ENCODE assay signal across 8 cellular contexts in the genomic region with DNA sequence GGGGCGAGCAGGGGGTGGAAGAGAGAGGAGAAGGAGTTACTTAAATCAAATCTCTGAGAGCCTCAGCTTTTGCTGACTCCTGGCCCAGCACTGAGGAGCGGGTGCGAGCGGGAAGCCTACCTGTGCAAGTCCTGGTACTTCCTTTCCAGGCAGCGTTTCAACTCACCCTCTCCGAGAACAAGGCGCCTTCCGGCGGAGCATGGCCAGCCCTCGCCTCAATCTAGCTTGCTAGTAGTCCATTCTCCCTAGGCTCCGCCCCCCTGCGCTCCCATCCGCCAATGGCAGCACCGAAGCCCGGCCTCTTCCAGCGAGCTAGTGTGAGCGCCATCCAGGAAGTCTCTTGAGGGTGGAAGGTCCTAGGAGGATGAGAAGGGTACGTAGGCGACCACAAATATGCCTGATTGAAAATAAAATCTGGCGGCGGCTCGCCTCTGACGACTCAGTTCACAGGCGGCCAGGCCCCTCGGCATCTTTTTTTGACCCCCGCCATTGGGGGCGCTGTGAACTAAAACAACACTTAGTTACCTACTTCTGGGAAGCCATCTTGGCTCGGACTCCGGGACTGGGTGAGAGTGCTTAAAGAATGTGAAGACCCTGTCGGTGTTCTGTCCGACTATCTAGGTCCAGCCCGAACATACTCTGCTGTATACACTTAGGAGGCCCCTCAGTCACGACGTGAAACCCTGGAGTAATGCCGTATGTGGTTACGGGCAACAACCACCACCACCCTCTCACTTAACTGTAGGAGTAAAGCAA. TPM values are rescaled to one million over a fixed set of nuclear protein-coding genes. Genes with fewer than 3 reads are reported as not detected.
DNase-seq lines count a peak whose midpoint lies in the region; ATAC-seq and TF ChIP-seq lines count a peak whose summit lies in the region.

A gene with protein sequence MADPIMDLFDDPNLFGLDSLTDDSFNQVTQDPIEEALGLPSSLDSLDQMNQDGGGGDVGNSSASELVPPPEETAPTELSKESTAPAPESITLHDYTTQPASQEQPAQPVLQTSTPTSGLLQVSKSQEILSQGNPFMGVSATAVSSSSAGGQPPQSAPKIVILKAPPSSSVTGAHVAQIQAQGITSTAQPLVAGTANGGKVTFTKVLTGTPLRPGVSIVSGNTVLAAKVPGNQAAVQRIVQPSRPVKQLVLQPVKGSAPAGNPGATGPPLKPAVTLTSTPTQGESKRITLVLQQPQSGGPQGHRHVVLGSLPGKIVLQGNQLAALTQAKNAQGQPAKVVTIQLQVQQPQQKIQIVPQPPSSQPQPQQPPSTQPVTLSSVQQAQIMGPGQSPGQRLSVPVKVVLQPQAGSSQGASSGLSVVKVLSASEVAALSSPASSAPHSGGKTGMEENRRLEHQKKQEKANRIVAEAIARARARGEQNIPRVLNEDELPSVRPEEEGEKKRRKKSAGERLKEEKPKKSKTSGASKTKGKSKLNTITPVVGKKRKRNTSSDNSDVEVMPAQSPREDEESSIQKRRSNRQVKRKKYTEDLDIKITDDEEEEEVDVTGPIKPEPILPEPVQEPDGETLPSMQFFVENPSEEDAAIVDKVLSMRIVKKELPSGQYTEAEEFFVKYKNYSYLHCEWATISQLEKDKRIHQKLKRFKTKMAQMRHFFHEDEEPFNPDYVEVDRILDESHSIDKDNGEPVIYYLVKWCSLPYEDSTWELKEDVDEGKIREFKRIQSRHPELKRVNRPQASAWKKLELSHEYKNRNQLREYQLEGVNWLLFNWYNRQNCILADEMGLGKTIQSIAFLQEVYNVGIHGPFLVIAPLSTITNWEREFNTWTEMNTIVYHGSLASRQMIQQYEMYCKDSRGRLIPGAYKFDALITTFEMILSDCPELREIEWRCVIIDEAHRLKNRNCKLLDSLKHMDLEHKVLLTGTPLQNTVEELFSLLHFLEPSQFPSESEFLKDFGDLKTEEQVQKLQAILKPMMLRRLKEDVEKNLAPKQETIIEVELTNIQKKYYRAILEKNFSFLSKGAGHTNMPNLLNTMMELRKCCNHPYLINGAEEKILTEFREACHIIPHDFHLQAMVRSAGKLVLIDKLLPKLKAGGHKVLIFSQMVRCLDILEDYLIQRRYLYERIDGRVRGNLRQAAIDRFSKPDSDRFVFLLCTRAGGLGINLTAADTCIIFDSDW (N-terminal part only) (minus strand): TSS at position 212 of the 756 bp plus-strand sequence. CDS start 24,480 bp downstream, outside the sequence.

- no peak for TF ChIP-seq POLR2A in lower leg skin (IDR thresholded peaks at IDR 0.05)

- peak; percentile 100 for DNase-seq in CD4-positive, CD25-positive, alpha-beta regulatory T cell
- DNase-seq in NCI-H82 treated with DMSO at 0.1 percent for 48 hours (lab: John Stamatoyannopoulos, UW; ENCODE audit: unreplicated experiment) = peak; percentile 96
- peak; percentile 99 for DNase-seq in activated CD4-positive, alpha-beta memory T cell treated with anti-CD3 and anti-CD28 coated beads, Interleukin-2, amount 10 ng/mL, durations not matched to agents 7 days and 5 days
- DNase-seq in lower leg skin (ENCODE audit: low spot score in 2 of 2) = peak; percentile 100
- peak; percentile 93 to 99 (median 98) for DNase-seq in stimulated activated CD4-positive, alpha-beta T cell treated with anti-CD3 and anti-CD28 coated beads, TNF-alpha, amount 100 ng/mL, for 1 hour (ENCODE audit: low read depth in 3 of 3, low spot score in 1 of 3)

- peak within 1 kb of the TSS; percentile 86 to 99 (median 98) for H3K4me3 Mint-ChIP-seq in CD4-positive, CD25-positive, alpha-beta regulatory T cell
- H3K4me3 Mint-ChIP-seq in activated CD4-positive, alpha-beta memory T cell treated with anti-CD3 and anti-CD28 coated beads, Interleukin-2, amount 10 ng/mL, durations not matched to agents 7 days and 5 days = peak within 1 kb of the TSS; percentile 98

- H3K36me3 ChIP-seq in CD4-positive, CD25-positive, alpha-beta regulatory T cell (ENCODE audit: control insufficient read depth, insufficient read depth, low read length) = peaks cover 14% of the 10 kb centered on the region
- H3K36me3 ChIP-seq in duodenal mucosa (ENCODE audit: control insufficient read depth in 1 of 2, insufficient read depth in 2 of 2, low read length in 2 of 2) = peaks cover 6 to 8% of the 10 kb centered on the region in 2 donors

- H3K9me3 ChIP-seq in CD4-positive, CD25-positive, alpha-beta regulatory T cell (ENCODE audit: control insufficient read depth in 2 of 2, low read length in 2 of 2) = no peaks in the 10 kb centered on the region
- H3K9me3 ChIP-seq in duodenal mucosa (ENCODE audit: control insufficient read depth in 1 of 2, low read length in 2 of 2) = no peaks in the 10 kb centered on the region

- H3K27ac ChIP-seq in CD4-positive, CD25-positive, alpha-beta regulatory T cell (ENCODE audit: insufficient read depth, low read length, poor library complexity, severe bottlenecking) = peak within 1 kb of the TSS; percentile 95
- H3K27ac ChIP-seq in duodenal mucosa (ENCODE audit: low read depth, low read length) = peak within 1 kb of the TSS; percentile 95

- peak within 1 kb of the TSS; percentile 99 to 100 (median 100) for H3K27ac Mint-ChIP-seq in CD4-positive, CD25-positive, alpha-beta regulatory T cell
- H3K27ac Mint-ChIP-seq in activated CD4-positive, alpha-beta memory T cell treated with anti-CD3 and anti-CD28 coated beads, Interleukin-2, amount 10 ng/mL, durations not matched to agents 7 days and 5 days = peak within 1 kb of the TSS; percentile 99

- H3K36me3 Mint-ChIP-seq in CD4-positive, CD25-positive, alpha-beta regulatory T cell = peaks cover 13% of the 10 kb centered on the region
- peaks cover 28% of the 10 kb centered on the region for H3K36me3 Mint-ChIP-seq in activated CD4-positive, alpha-beta memory T cell treated with anti-CD3 and anti-CD28 coated beads, Interleukin-2, amount 10 ng/mL, durations not matched to agents 7 days and 5 days (ENCODE audit: low read depth)

- CTCF ChIA-PET in activated CD4-positive, alpha-beta memory T cell treated with anti-CD3 and anti-CD28 coated beads, Interleukin-2, amount 10 ng/mL, durations not matched to agents 7 days and 5 days (lab: Charles Lee) = interaction anchor here (0.6 to 4.7 kb wide), 25 partner anchors 10 to 1639 kb away, joined by 3 to 54 read pairs (median 4); a partner anchor contains a TSS

- H3K9me3 Mint-ChIP-seq in CD4-positive, CD25-positive, alpha-beta regulatory T cell = no peaks in the 10 kb centered on the region
- H3K9me3 Mint-ChIP-seq in activated CD4-positive, alpha-beta memory T cell treated with anti-CD3 and anti-CD28 coated beads, Interleukin-2, amount 10 ng/mL, durations not matched to agents 7 days and 5 days = no peaks in the 10 kb centered on the region

- intact Hi-C loops in lower leg skin (cut with DNase I; ENCODE audit: low total_unique reads) = no loop called here

- H3K4me1 Mint-ChIP-seq in CD4-positive, CD25-positive, alpha-beta regulatory T cell = peaks cover 20 to 48% (median 33%) of the 10 kb centered on the region in 4 donors
- peaks cover 37% of the 10 kb centered on the region for H3K4me1 Mint-ChIP-seq in activated CD4-positive, alpha-beta memory T cell treated with anti-CD3 and anti-CD28 coated beads, Interleukin-2, amount 10 ng/mL, durations not matched to agents 7 days and 5 days

- no peaks in the 10 kb centered on the region for H3K27me3 ChIP-seq in CD4-positive, CD25-positive, alpha-beta regulatory T cell (ENCODE audit: control insufficient read depth, insufficient read depth, low read length)
- no peaks in the 10 kb centered on the region for H3K27me3 ChIP-seq in duodenal mucosa (ENCODE audit: control insufficient read depth in 1 of 2, insufficient read depth in 2 of 2, low read length in 2 of 2)

- peak within 1 kb of the TSS; percentile 98 for H3K4me3 ChIP-seq in CD4-positive, CD25-positive, alpha-beta regulatory T cell (ENCODE audit: low read depth, low read length)
- H3K4me3 ChIP-seq in duodenal mucosa (ENCODE audit: low read depth in 1 of 2, low read length in 2 of 2) = peak within 1 kb of the TSS; percentile 89 to 97
- H3K4me3 ChIP-seq in lower leg skin (ENCODE audit: low read depth, poor library complexity, severe bottlenecking) = peak within 1 kb of the TSS; percentile 73

- POLR2A ChIA-PET in activated CD4-positive, alpha-beta memory T cell treated with anti-CD3 and anti-CD28 coated beads, Interleukin-2, amount 10 ng/mL, durations not matched to agents 7 days and 5 days (lab: Charles Lee) = interaction anchor here (0.8 to 3.6 kb wide), 20 partner anchors 9 to 1463 kb away, joined by 3 to 103 read pairs (median 6); a partner anchor contains a TSS

- peak; percentile 98 to 99 for ATAC-seq in CD4-positive, CD25-positive, alpha-beta regulatory T cell (ENCODE audit: low read depth in 2 of 2)
- ATAC-seq in GM19397 (IDR thresholded peaks at IDR 0.05; ENCODE audit: unreplicated experiment) (peak; percentile 97), HG03575 (IDR thresholded peaks at IDR 0.05; ENCODE audit: extremely low read depth, insufficient number of reproducible peaks, low FRiP score, unreplicated experiment) (peak; percentile 88)

- whole genome bisulfite sequencing in lower leg skin, 2 donors = 0 to 1% methylated on average over 29 to 36 of the region's 36 CpGs

- peak in 1 of 3 donors; percentile 15 for TF ChIP-seq CTCF in lower leg skin (IDR thresholded peaks at IDR 0.05)

- H3K9ac ChIP-seq in duodenal mucosa (ENCODE audit: low read depth in 1 of 2, low read length in 2 of 2) = peak within 1 kb of the TSS; percentile 89 to 99

- peaks cover 40% of the 10 kb centered on the region for H3K4me1 ChIP-seq in CD4-positive, CD25-positive, alpha-beta regulatory T cell (ENCODE audit: control insufficient read depth, insufficient read depth, low read length, poor library complexity, severe bottlenecking)
- peaks cover 8 to 20% of the 10 kb centered on the region in 2 donors for H3K4me1 ChIP-seq in duodenal mucosa (ENCODE audit: control insufficient read depth in 1 of 2, insufficient read depth in 2 of 2, low read length in 2 of 2)

- no peaks in the 10 kb centered on the region for H3K27me3 Mint-ChIP-seq in CD4-positive, CD25-positive, alpha-beta regulatory T cell
- no peaks in the 10 kb centered on the region for H3K27me3 Mint-ChIP-seq in activated CD4-positive, alpha-beta memory T cell treated with anti-CD3 and anti-CD28 coated beads, Interleukin-2, amount 10 ng/mL, durations not matched to agents 7 days and 5 days

RNA-seq across cellular contexts. Expression of the gene that starts here (rescaled TPM):
- 142 TPM for total RNA-seq in CD4-positive, CD25-positive, alpha-beta regulatory T cell
- 10 to 100 TPM; 15.3 to 30.9 (median 20.9) TPM for polyA plus RNA-seq in CD4-positive, CD25-positive, alpha-beta regulatory T cell
- total RNA-seq in activated CD4-positive, alpha-beta memory T cell treated with anti-CD3 and anti-CD28 coated beads, Interleukin-2, amount 10 ng/mL, durations not matched to agents 7 days and 5 days = 100 to 1,000 TPM; 108 to 112 TPM
- 10 to 100 TPM; 78.4 to 98.6 (median 97.0) TPM for total RNA-seq in lower leg skin

Comparison
In these comparisons a context has a peak if more than half of its experiments do, and no peak if none do; other contexts are left out.
1. Peak in every context shown above with its lines: DNase-seq, ATAC-seq, H3K4me3 ChIP-seq and H3K27ac ChIP-seq.